Comparison of ENCODE assay signal across 1 cellular context in genomic region chr19:38618590-38619360, GRCh38.
TF ChIP-seq lines count a peak whose summit lies in the region.

Gene EIF3K, plus strand, starts transcription at chr19:38619188. Its CDS starts 81 bp downstream, at chr19:38619269.

TF ChIP-seq in HEK293, 187 proteins besides CTCF, POLR2A, EP300 and RAD21 (continued from another document and continues in another):
- peak; percentile 60 for TF ChIP-seq PBX3 (CRISPR knock-in tag; IDR thresholded peaks at IDR 0.05)
- TF ChIP-seq PRDM4 (tag by site-specific recombination; IDR thresholded peaks at IDR 0.05) = no peak
- TF ChIP-seq ZNF639 (tag by site-specific recombination; IDR thresholded peaks at IDR 0.05) = 0 out of 2 replicates have a peak, but pooled peaks have one; percentile 11
- TF ChIP-seq HIC1 (tag by site-specific recombination; IDR thresholded peaks at IDR 0.05) = no peak
- peak; percentile 97 for TF ChIP-seq ZNF629 (tag by site-specific recombination; IDR thresholded peaks at IDR 0.05)
- TF ChIP-seq ZSCAN5A (tag by site-specific recombination; IDR thresholded peaks at IDR 0.05) = peak; percentile 75; the same call in 1 of the 2 replicates
- TF ChIP-seq ZNF510 (tag by site-specific recombination; IDR thresholded peaks at IDR 0.05; ENCODE audit: insufficient replicate concordance) = no peak
- no peak for TF ChIP-seq ZNF596 (tag by site-specific recombination; IDR thresholded peaks at IDR 0.05)
- peak; percentile 46; the same call in 1 of the 2 replicates for TF ChIP-seq YY1 (tag by site-specific recombination; IDR thresholded peaks at IDR 0.05)
- TF ChIP-seq MYNN (tag by site-specific recombination; IDR thresholded peaks at IDR 0.05; ENCODE audit: borderline replicate concordance) = no peak
- no peak for TF ChIP-seq ZNF239 (tag by site-specific recombination; IDR thresholded peaks at IDR 0.05)
- TF ChIP-seq GLIS1 (tag by site-specific recombination; IDR thresholded peaks at IDR 0.05) = 0 out of 2 replicates have a peak, but pooled peaks have one; percentile 1
- peak; percentile 50 for TF ChIP-seq KLF8 (tag by site-specific recombination; IDR thresholded peaks at IDR 0.05)
- peak; percentile 98 for TF ChIP-seq ZBTB6 (tag by site-specific recombination; IDR thresholded peaks at IDR 0.05)
- peak; percentile 78 for TF ChIP-seq ZNF843 (tag by site-specific recombination; IDR thresholded peaks at IDR 0.05)
- peak; percentile 53 for TF ChIP-seq ZNF2 (tag by site-specific recombination; IDR thresholded peaks at IDR 0.05)
- TF ChIP-seq KLF17 (tag by site-specific recombination; IDR thresholded peaks at IDR 0.05) = peak; percentile 14; the same call in 1 of the 2 replicates
- TF ChIP-seq ZFP3 (tag by site-specific recombination; IDR thresholded peaks at IDR 0.05; ENCODE audit: low read depth) = 0 out of 2 replicates have a peak, but pooled peaks have one; percentile 10
- 0 out of 2 replicates have a peak, but pooled peaks have one; percentile 72 for TF ChIP-seq ZNF24 (tag by site-specific recombination; IDR thresholded peaks at IDR 0.05)
- peak; percentile 69 for TF ChIP-seq OSR2 (tag by site-specific recombination; IDR thresholded peaks at IDR 0.05)
- TF ChIP-seq ZNF266 (tag by site-specific recombination; IDR thresholded peaks at IDR 0.05; ENCODE audit: low read depth) = no peak
- TF ChIP-seq ZNF449 (tag by site-specific recombination; IDR thresholded peaks at IDR 0.05) = no peak
- TF ChIP-seq ZNF692 (tag by site-specific recombination; IDR thresholded peaks at IDR 0.05) = peak; percentile 58
- TF ChIP-seq YY2 (tag by site-specific recombination; IDR thresholded peaks at IDR 0.05) = peak; percentile 76
- no peak for TF ChIP-seq ZNF548 (tag by site-specific recombination; IDR thresholded peaks at IDR 0.05)
- TF ChIP-seq IKZF3 (tag by site-specific recombination; IDR thresholded peaks at IDR 0.05) = peak; percentile 98
- TF ChIP-seq ZNF621 (tag by site-specific recombination; IDR thresholded peaks at IDR 0.05) = no peak
- no peak for TF ChIP-seq ZNF10 (tag by site-specific recombination; IDR thresholded peaks at IDR 0.05)
- TF ChIP-seq ZFP37 (tag by site-specific recombination; IDR thresholded peaks at IDR 0.05) = 0 out of 2 replicates have a peak, but pooled peaks have one; percentile 31
- TF ChIP-seq SP7 (tag by site-specific recombination; IDR thresholded peaks at IDR 0.05) = peak; percentile 65
- peak; percentile 87 for TF ChIP-seq ZXDB (tag by site-specific recombination; IDR thresholded peaks at IDR 0.05)
- peak; percentile 11; the same call in 1 of the 2 replicates for TF ChIP-seq PATZ1 (tag by site-specific recombination; IDR thresholded peaks at IDR 0.05)
- TF ChIP-seq INSM2 (tag by site-specific recombination; IDR thresholded peaks at IDR 0.05) = peak; percentile 71
